12 cellular contexts compared by ENCODE assay signal in genomic region chr7:17239683-17240521, GRCh38. TPM values are rescaled to one million over a fixed set of nuclear protein-coding genes. Genes with fewer than 3 reads are reported as not detected.
DNase-seq lines count a peak whose midpoint lies in the region; FAIRE-seq and TF ChIP-seq lines count a peak whose summit lies in the region.
"Had no signal": no experiment of that assay in that cellular context is flagged by ENCODE, and none has a peak within 500 bp of the region (broad histone marks: within the 10 kb centered on the region; RNA-seq: fewer than 3 reads in every experiment).

No MANE protein-coding gene starts in this region.

- H3K4me3 Mint-ChIP-seq in progenitor cell of endocrine pancreas (ENCODE audit: low read depth): no peak overlapping the region
- H3K4me3 Mint-ChIP-seq: activated naive CD8-positive, alpha-beta T cell; naive thymus-derived CD8-positive, alpha-beta T cell had no signal

- TF ChIP-seq CTCF in PC-9 (conservative IDR thresholded peaks at IDR 0.05) (no peak), fibroblast of mammary gland (conservative IDR thresholded peaks at IDR 0.05; ENCODE audit: control insufficient read depth, insufficient read depth, low read depth, low read length) (no peak), progenitor cell of endocrine pancreas (IDR thresholded peaks at IDR 0.05; ENCODE audit: unreplicated experiment) (no peak)

- TF ChIP-seq POLR2A in GM12892 (IDR thresholded peaks at IDR 0.05; ENCODE audit: low read depth, low read length): no peak

- POLR2A ChIA-PET in PC-9 (lab: Charles Lee; ENCODE audit: unreplicated experiment): interaction anchor here (0.5 to 0.6 kb wide), 2 partner anchors 305 to 964 kb away, joined by 4 to 5 read pairs; no protein-coding TSS in a partner anchor

- H3K4me1 Mint-ChIP-seq in progenitor cell of endocrine pancreas (ENCODE audit: low read depth): peaks cover 12% of the 10 kb centered on the region

- no peaks in the 10 kb centered on the region for H3K27me3 ChIP-seq in PC-9 (ENCODE audit: insufficient read depth, low read depth)
- H3K27me3 ChIP-seq: spleen had no signal

- H3K79me2 ChIP-seq in PC-9 (ENCODE audit: low read depth): no peaks in the 10 kb centered on the region

- peaks cover 15% of the 10 kb centered on the region for H3F3A ChIP-seq in PC-9 (ENCODE audit: insufficient read depth, low read depth)

- H4K20me1 ChIP-seq in PC-9 (ENCODE audit: insufficient read depth): no peaks in the 10 kb centered on the region

- no peaks in the 10 kb centered on the region for H3K36me3 Mint-ChIP-seq in progenitor cell of endocrine pancreas (ENCODE audit: insufficient read depth)

- no TSS peak for BruUV-seq in PC-9 (replicated peaks; lab: Mats Ljungman, UMichigan)

- no peak for FAIRE-seq in GM12892 (lab: Jason Lieb, UNC)
- FAIRE-seq: D721Med had no signal

- CTCF ChIA-PET in PC-9 (lab: Charles Lee): no interaction called here

- H3K9me3 Mint-ChIP-seq in progenitor cell of endocrine pancreas (ENCODE audit: low read depth): no peaks in the 10 kb centered on the region

- peak; percentile 21 for DNase-seq in GM04503 (ENCODE audit: low read depth)
- peak in 1 of 2 experiments; percentile 98 for DNase-seq in PC-9
- DNase-seq in fibroblast of mammary gland (ENCODE audit: low read depth): peak; percentile 47
- DNase-seq in progenitor cell of endocrine pancreas (ENCODE audit: low spot score, unreplicated experiment): no peak
- DNase-seq in activated T-cell treated with anti-CD3 and anti-CD28 coated beads, Interleukin-2, amount 50 U/mL, for 48 hours: no peak
- DNase-seq in NCI-H2029 (lab: John Stamatoyannopoulos, UW): no peak
- DNase-seq in GM12892 (ENCODE audit: insufficient read length): no peak
- DNase-seq in substantia nigra (lab: John Stamatoyannopoulos, UW): no peak
- DNase-seq: naive thymus-derived CD8-positive, alpha-beta T cell; spleen had no signal

- no peaks in the 10 kb centered on the region for H3K36me3 ChIP-seq in PC-9 (ENCODE audit: low read depth)
- H3K36me3 ChIP-seq: spleen had no signal

- peak overlapping the region; percentile 9 for H3K27ac ChIP-seq in PC-9
- no peak overlapping the region for H3K27ac ChIP-seq in substantia nigra (ENCODE audit: low read depth, low read length, poor library complexity, severe bottlenecking)
- H3K27ac ChIP-seq: spleen had no signal

- H3K27me3 Mint-ChIP-seq in progenitor cell of endocrine pancreas: peaks cover 12% of the 10 kb centered on the region
- H3K27me3 Mint-ChIP-seq: activated naive CD8-positive, alpha-beta T cell; naive thymus-derived CD8-positive, alpha-beta T cell had no signal

- no peak overlapping the region for H2AFZ ChIP-seq in PC-9

- peak overlapping the region; percentile 39 for H3K4me2 ChIP-seq in PC-9

- H3K27ac Mint-ChIP-seq in progenitor cell of endocrine pancreas: peak overlapping the region; percentile 20
- H3K27ac Mint-ChIP-seq: activated naive CD8-positive, alpha-beta T cell; naive thymus-derived CD8-positive, alpha-beta T cell had no signal

- peaks cover 24% of the 10 kb centered on the region for H3K4me1 ChIP-seq in PC-9 (replicated peaks; ENCODE audit: insufficient read depth)

- peaks cover 9% of the 10 kb centered on the region; the same call in 1 of the 2 replicates for H3K9me3 ChIP-seq in PC-9 (ENCODE audit: insufficient read depth, low read depth)
- H3K9me3 ChIP-seq: spleen had no signal

- no peaks in the 10 kb centered on the region; the same call in 1 of the 2 replicates for H3K9me2 ChIP-seq in PC-9 (ENCODE audit: insufficient read depth)

- H3K4me3 ChIP-seq in PC-9 (no peak overlapping the region), fibroblast of mammary gland (ENCODE audit: control insufficient read depth, low read depth, low read length) (no peak overlapping the region)
- H3K4me3 ChIP-seq: spleen had no signal

- intact Hi-C loops in PC-9 (cut with micrococcal nuclease; ENCODE audit: unreplicated experiment): loop anchor here (5.0 to 10.0 kb wide), 2 partner anchors 285 to 318 kb away; no protein-coding TSS in a partner anchor

RNA-seq across cellular contexts. Expression of gene AHR, which starts 58.5 kb away (rescaled TPM):
- total RNA-seq in PC-9 (2021) (46.4 and 61.3 TPM in 2 replicates), progenitor cell of endocrine pancreas (15.1 and 17.7 TPM in 2 replicates)
- polyA plus RNA-seq in GM12892 (2012; ENCODE audit: missing spikeins): 33.9 TPM

Comparison
In these comparisons a context has a peak if more than half of its experiments do, and no peak if none do; other contexts are left out.
1. DNase-seq: peak in GM04503 (single experiment) and fibroblast of mammary gland (single experiment); none in progenitor cell of endocrine pancreas (single experiment), activated T-cell treated with anti-CD3 and anti-CD28 coated beads, Interleukin-2, amount 50 U/mL, for 48 hours (0 of 2), NCI-H2029 (single experiment), GM12892 (single experiment) and substantia nigra (0 of 49).